ENCODE assay signal across 1 cellular context in genomic region chr2:128520787-128521186, GRCh38.
TF ChIP-seq lines count a peak whose summit lies in the region.

No MANE protein-coding gene starts in this region.

TF ChIP-seq in WTC11, 78 proteins besides CTCF, POLR2A, EP300 and RAD21 (continued from another document):
- no peak for TF ChIP-seq CREB1 (CRISPR knock-in tag; IDR thresholded peaks at IDR 0.05)
- TF ChIP-seq GRHL2 (CRISPR knock-in tag; IDR thresholded peaks at IDR 0.05; ENCODE audit: insufficient replicate concordance, severe bottlenecking), result no peak
- TF ChIP-seq ZNF416 (CRISPR knock-in tag; IDR thresholded peaks at IDR 0.05), result no peak
- TF ChIP-seq FOXJ3 (CRISPR knock-in tag; IDR thresholded peaks at IDR 0.05; ENCODE audit: borderline replicate concordance), result no peak
- TF ChIP-seq AFF4 (CRISPR knock-in tag; IDR thresholded peaks at IDR 0.05; ENCODE audit: borderline replicate concordance), result no peak
- no peak for TF ChIP-seq E2F4 (CRISPR knock-in tag; IDR thresholded peaks at IDR 0.05; ENCODE audit: borderline replicate concordance, low read depth)
- TF ChIP-seq E2F1 (CRISPR knock-in tag; IDR thresholded peaks at IDR 0.05), result no peak
